ENCODE assay signal across 30 cellular contexts in the genomic region with DNA sequence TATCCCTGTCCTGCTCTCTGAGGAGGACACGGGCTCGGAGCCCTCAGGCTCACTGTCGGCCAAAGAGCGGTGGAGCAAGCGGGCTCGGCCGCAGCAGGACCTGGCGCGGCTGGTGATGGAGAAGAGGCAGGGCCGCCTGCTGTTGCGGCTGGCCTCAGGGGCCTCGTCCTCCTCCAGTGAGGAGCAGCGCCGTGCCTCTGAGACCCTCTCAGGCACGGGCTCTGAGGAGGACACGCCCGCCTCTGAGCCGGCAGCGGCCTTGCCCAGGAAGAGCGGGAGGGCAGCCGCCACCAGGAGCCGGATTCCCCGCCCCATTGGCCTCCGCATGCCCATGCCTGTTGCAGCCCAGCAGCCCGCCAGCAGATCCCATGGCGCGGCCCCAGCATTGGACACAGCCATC. TPM values are rescaled to one million over a fixed set of nuclear protein-coding genes. Genes with fewer than 3 reads are reported as not detected.
"Had no signal": no experiment of that assay in that cellular context is flagged by ENCODE, and none has a peak within 500 bp of the region (broad histone marks: within the 10 kb centered on the region; RNA-seq: fewer than 3 reads in every experiment).

No MANE protein-coding gene starts in this region.

- H3K36me3 Mint-ChIP-seq: activated naive CD8-positive, alpha-beta T cell treated with anti-CD3 and anti-CD28 coated beads for 36 hours; stimulated activated effector memory CD8-positive, alpha-beta T cell treated with anti-CD3 and anti-CD28 coated beads, Interleukin-12 subunit alpha, Interleukin-12 subunit beta, amount 100 ng/mL, for 72 hours; WTC11 had no signal

- H3K4me3 ChIP-seq: colonic mucosa, dorsolateral prefrontal cortex, heart left ventricle, stomach, transverse colon had no signal

- H3K27ac Mint-ChIP-seq: activated CD4-positive, alpha-beta T cell treated with anti-CD3 and anti-CD28 coated beads for 36 hours; activated naive CD8-positive, alpha-beta T cell treated with anti-CD3 and anti-CD28 coated beads for 36 hours; effector memory CD8-positive, alpha-beta T cell; nephron; stimulated activated effector memory CD8-positive, alpha-beta T cell treated with anti-CD3 and anti-CD28 coated beads, Interleukin-12 subunit alpha, Interleukin-12 subunit beta, amount 100 ng/mL, for 72 hours; WTC11 had no signal

- H3K9ac ChIP-seq: parathyroid adenoma had no signal

- H3K4me1 ChIP-seq: colonic mucosa, parathyroid adenoma had no signal

- DNase-seq: activated CD4-positive, alpha-beta T cell treated with anti-CD3 and anti-CD28 coated beads for 36 hours; activated CD4-positive, alpha-beta T cell treated with anti-CD3 and anti-CD28 coated beads, Interleukin-2, amount 50 U/mL, for 48 hours; activated CD8-positive, alpha-beta memory T cell treated with anti-CD3 and anti-CD28 coated beads, Interleukin-2, amount 50 U/mL, for 48 hours; activated naive CD4-positive, alpha-beta T cell treated with Interleukin-2 at 50 U/mL for 16 hours; activated naive CD8-positive, alpha-beta T cell treated with anti-CD3 and anti-CD28 coated beads for 36 hours; activated T-cell treated with anti-CD3 and anti-CD28 coated beads, Interleukin-2, amount 50 U/mL, for 48 hours; colonic mucosa; dorsolateral prefrontal cortex; effector memory CD8-positive, alpha-beta T cell; esophagus squamous epithelium; kidney glomerular epithelial cell; mesenchymal stem cell; small intestine; stimulated activated CD4-positive, alpha-beta T cell treated with anti-CD3 and anti-CD28 coated beads, Interleukin-2, amount 100 ng/mL, for 24 hours; stomach; T-helper 9 cell; transverse colon had no signal

- H3K9me3 ChIP-seq: colonic mucosa, esophagus squamous epithelium, heart left ventricle, stomach, transverse colon had no signal

- H3K4me3 Mint-ChIP-seq: activated CD4-positive, alpha-beta T cell treated with anti-CD3 and anti-CD28 coated beads for 36 hours; activated naive CD8-positive, alpha-beta T cell treated with anti-CD3 and anti-CD28 coated beads for 36 hours; effector memory CD8-positive, alpha-beta T cell; stimulated activated effector memory CD8-positive, alpha-beta T cell treated with anti-CD3 and anti-CD28 coated beads, Interleukin-12 subunit alpha, Interleukin-12 subunit beta, amount 100 ng/mL, for 72 hours had no signal

- H3K27ac ChIP-seq: colonic mucosa, dorsolateral prefrontal cortex, esophagus squamous epithelium, heart left ventricle, parathyroid adenoma, stomach, transverse colon had no signal

- H3K4me1 Mint-ChIP-seq: activated CD4-positive, alpha-beta T cell treated with anti-CD3 and anti-CD28 coated beads for 36 hours; activated naive CD8-positive, alpha-beta T cell treated with anti-CD3 and anti-CD28 coated beads for 36 hours; stimulated activated effector memory CD8-positive, alpha-beta T cell treated with anti-CD3 and anti-CD28 coated beads, Interleukin-12 subunit alpha, Interleukin-12 subunit beta, amount 100 ng/mL, for 72 hours had no signal

- H3K27me3 ChIP-seq: colonic mucosa, dorsolateral prefrontal cortex had no signal

- ATAC-seq: activated CD4-positive, alpha-beta T cell treated with anti-CD3 and anti-CD28 coated beads for 36 hours; effector memory CD8-positive, alpha-beta T cell; heart left ventricle; sciatic nerve; stimulated activated effector memory CD8-positive, alpha-beta T cell treated with anti-CD3 and anti-CD28 coated beads, Interleukin-12 subunit alpha, Interleukin-12 subunit beta, amount 100 ng/mL, for 72 hours; WTC11 had no signal

- H2AFZ ChIP-seq: parathyroid adenoma had no signal

- H3K36me3 ChIP-seq: colonic mucosa, esophagus squamous epithelium, heart left ventricle, stomach, transverse colon had no signal

- H3K9me3 Mint-ChIP-seq: activated naive CD8-positive, alpha-beta T cell treated with anti-CD3 and anti-CD28 coated beads for 36 hours; effector memory CD8-positive, alpha-beta T cell; nephron; stimulated activated effector memory CD8-positive, alpha-beta T cell treated with anti-CD3 and anti-CD28 coated beads, Interleukin-12 subunit alpha, Interleukin-12 subunit beta, amount 100 ng/mL, for 72 hours; WTC11 had no signal

RNA-seq across cellular contexts. Expression of gene SLC22A7, which starts 14.2 kb away (rescaled TPM):
- total RNA-seq: activated CD4-positive, alpha-beta T cell treated with anti-CD3 and anti-CD28 coated beads for 36 hours; activated CD8-positive, alpha-beta memory T cell treated with anti-CD3 and anti-CD28 coated beads for 36 hours; activated naive CD8-positive, alpha-beta T cell treated with anti-CD3 and anti-CD28 coated beads for 36 hours; astrocyte; colonic mucosa; endothelial cell of umbilical vein; esophagus squamous epithelium; lower leg skin; mononuclear cell; myocyte; sciatic nerve; stomach; T-helper 1 cell treated with Interleukin-12 subunit alpha and Interleukin-12 subunit beta and Interleukin-4 antibody, amounts not matched to agents 30 ng/mL and 1 ng/mL, for 36 hours; transverse colon; WTC11 had no signal
- polyA plus RNA-seq: endothelial cell of umbilical vein, stomach had no signal

RNA-seq across cellular contexts. Expression of gene CRIP3, which starts 24.7 kb away (rescaled TPM):
- total RNA-seq: astrocyte; endothelial cell of umbilical vein; myocyte; T-helper 1 cell treated with Interleukin-12 subunit alpha and Interleukin-12 subunit beta and Interleukin-4 antibody, amounts not matched to agents 30 ng/mL and 1 ng/mL, for 36 hours had no signal
- polyA plus RNA-seq: endothelial cell of umbilical vein had no signal

RNA-seq across cellular contexts. Expression of gene TTBK1, which starts 40.6 kb away (rescaled TPM):
- total RNA-seq: endothelial cell of umbilical vein, myocyte had no signal
